8 cellular contexts compared by ENCODE assay signal in the genomic region with DNA sequence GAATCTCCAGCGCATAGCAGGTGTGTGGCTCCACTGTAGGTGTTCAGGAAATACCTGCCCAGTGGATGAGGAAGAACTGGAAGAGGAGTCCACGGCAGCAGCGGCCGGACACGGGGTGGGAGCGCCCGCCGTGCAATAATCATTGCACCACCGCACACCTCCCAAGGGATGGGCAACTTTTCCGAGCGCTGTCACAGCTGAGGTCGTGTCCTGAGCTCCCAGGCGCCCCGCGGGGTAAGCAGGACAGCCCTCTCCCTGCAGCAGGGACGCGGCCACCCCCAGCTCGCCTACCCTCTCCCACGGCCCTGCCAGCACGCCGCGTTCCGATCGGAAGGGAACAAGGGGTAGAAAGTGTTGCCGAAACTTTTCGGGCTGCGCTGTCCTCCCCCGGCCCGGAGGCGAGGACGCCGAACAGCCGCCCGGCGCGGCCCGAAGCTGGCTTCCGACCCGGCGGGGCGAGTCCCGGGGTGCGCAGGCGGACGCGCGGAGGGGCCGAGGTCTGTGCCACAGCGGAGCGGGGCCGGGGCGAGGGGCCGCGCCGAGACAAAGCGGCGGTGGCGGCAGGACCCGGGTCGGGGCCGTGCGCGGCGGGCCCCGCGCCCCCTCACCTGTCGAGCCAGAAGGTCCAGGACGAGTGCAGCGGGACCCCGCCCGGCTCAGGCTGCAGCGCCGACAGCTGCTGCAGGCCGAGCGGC. TPM values are rescaled to one million over a fixed set of nuclear protein-coding genes. Genes with fewer than 3 reads are reported as not detected.
DNase-seq lines count a peak whose midpoint lies in the region; ATAC-seq and TF ChIP-seq lines count a peak whose summit lies in the region.

No MANE protein-coding gene starts in this region.

- CTCF ChIA-PET in WTC11 (lab: Charles Lee) = no interaction called here

- H3K9me3 Mint-ChIP-seq in WTC11 = no peaks in the 10 kb centered on the region
- H3K9me3 Mint-ChIP-seq in mesothelial cell of epicardium = no peaks in the 10 kb centered on the region

- H3K27me3 Mint-ChIP-seq in WTC11 (ENCODE audit: low read depth) = peaks cover 35% of the 10 kb centered on the region
- peaks cover 52% of the 10 kb centered on the region for H3K27me3 Mint-ChIP-seq in mesothelial cell of epicardium (ENCODE audit: low read depth)

- ATAC-seq in HG03159 (IDR thresholded peaks at IDR 0.05; ENCODE audit: unreplicated experiment) = peak; percentile 46
- ATAC-seq in WTC11 = peak; percentile 20

- DNase-seq in SKM-1 treated with dmso at 0.1 percent for 144 hours (lab: John Stamatoyannopoulos, UW; ENCODE audit: unreplicated experiment) (peak; percentile 21), SKM-1 (lab: John Stamatoyannopoulos, UW; ENCODE audit: unreplicated experiment) (no peak), WTC11 (ENCODE audit: low spot score) (peak; percentile 44), mesothelial cell of epicardium (ENCODE audit: low spot score in 2 of 2, unreplicated experiment in 2 of 2) (peak; percentile 25 to 43), substantia nigra (lab: John Stamatoyannopoulos, UW) (peak in 19 of 49 donors; percentile 5 to 63 (median 20)), GM19240 (ENCODE audit: insufficient read length, low spot score) (no peak)
- DNase-seq in effector CD8-positive, alpha-beta T cell (lab: John Stamatoyannopoulos, UW) = peak; percentile 6

- peaks cover 33% of the 10 kb centered on the region for H3K4me1 Mint-ChIP-seq in WTC11
- H3K4me1 Mint-ChIP-seq in mesothelial cell of epicardium = peaks cover 10% of the 10 kb centered on the region

- peak overlapping the region; percentile 39 for H3K27ac ChIP-seq in substantia nigra (ENCODE audit: low read depth, low read length, poor library complexity, severe bottlenecking)

- TF ChIP-seq CTCF in WTC11 (IDR thresholded peaks at IDR 0.05) (no peak), mesothelial cell of epicardium (IDR thresholded peaks at IDR 0.05; ENCODE audit: unreplicated experiment) (no peak)

- no peak overlapping the region for H3K27ac Mint-ChIP-seq in WTC11
- H3K27ac Mint-ChIP-seq in mesothelial cell of epicardium = peak overlapping the region; percentile 21

- H3K4me3 Mint-ChIP-seq in WTC11 (peak overlapping the region; percentile 78), mesothelial cell of epicardium (peak overlapping the region; percentile 77)

- POLR2A ChIA-PET in WTC11 (lab: Charles Lee) = no interaction called here

- no peaks in the 10 kb centered on the region for H3K36me3 Mint-ChIP-seq in WTC11
- peaks cover 3% of the 10 kb centered on the region for H3K36me3 Mint-ChIP-seq in mesothelial cell of epicardium

TF ChIP-seq in WTC11, 78 proteins besides CTCF, POLR2A, EP300 and RAD21 (continues in another document):
- TF ChIP-seq, protein P1, sequence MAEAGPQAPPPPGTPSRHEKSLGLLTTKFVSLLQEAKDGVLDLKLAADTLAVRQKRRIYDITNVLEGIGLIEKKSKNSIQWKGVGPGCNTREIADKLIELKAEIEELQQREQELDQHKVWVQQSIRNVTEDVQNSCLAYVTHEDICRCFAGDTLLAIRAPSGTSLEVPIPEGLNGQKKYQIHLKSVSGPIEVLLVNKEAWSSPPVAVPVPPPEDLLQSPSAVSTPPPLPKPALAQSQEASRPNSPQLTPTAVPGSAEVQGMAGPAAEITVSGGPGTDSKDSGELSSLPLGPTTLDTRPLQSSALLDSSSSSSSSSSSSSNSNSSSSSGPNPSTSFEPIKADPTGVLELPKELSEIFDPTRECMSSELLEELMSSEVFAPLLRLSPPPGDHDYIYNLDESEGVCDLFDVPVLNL (CRISPR knock-in tag; IDR thresholded peaks at IDR 0.05; ENCODE audit: borderline replicate concordance, low read depth) = no peak
- TF ChIP-seq, protein P2, sequence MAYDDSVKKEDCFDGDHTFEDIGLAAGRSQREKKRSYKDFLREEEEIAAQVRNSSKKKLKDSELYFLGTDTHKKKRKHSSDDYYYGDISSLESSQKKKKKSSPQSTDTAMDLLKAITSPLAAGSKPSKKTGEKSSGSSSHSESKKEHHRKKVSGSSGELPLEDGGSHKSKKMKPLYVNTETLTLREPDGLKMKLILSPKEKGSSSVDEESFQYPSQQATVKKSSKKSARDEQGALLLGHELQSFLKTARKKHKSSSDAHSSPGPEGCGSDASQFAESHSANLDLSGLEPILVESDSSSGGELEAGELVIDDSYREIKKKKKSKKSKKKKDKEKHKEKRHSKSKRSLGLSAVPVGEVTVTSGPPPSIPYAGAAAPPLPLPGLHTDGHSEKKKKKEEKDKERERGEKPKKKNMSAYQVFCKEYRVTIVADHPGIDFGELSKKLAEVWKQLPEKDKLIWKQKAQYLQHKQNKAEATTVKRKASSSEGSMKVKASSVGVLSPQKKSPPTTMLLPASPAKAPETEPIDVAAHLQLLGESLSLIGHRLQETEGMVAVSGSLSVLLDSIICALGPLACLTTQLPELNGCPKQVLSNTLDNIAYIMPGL (CRISPR knock-in tag; IDR thresholded peaks at IDR 0.05) = no peak
- TF ChIP-seq KAT7 (CRISPR knock-in tag; IDR thresholded peaks at IDR 0.05; ENCODE audit: borderline replicate concordance) (0 out of 2 replicates have a peak, but pooled peaks have one; percentile 25), SP1 (CRISPR knock-in tag; conservative IDR thresholded peaks at IDR 0.05) (no peak), ZNF317 (CRISPR knock-in tag; IDR thresholded peaks at IDR 0.05; ENCODE audit: borderline replicate concordance, low read depth) (no peak), ZNF425 (CRISPR knock-in tag; conservative IDR thresholded peaks at IDR 0.05) (no peak), ETV6 (CRISPR knock-in tag; IDR thresholded peaks at IDR 0.05) (0 out of 2 replicates have a peak, but pooled peaks have one; percentile 23), ATF6 (CRISPR knock-in tag; IDR thresholded peaks at IDR 0.05) (no peak), ZNF423 (CRISPR knock-in tag; IDR thresholded peaks at IDR 0.05) (no peak), CBFB (CRISPR knock-in tag; IDR thresholded peaks at IDR 0.05; ENCODE audit: low read depth) (0 out of 2 replicates have a peak, but pooled peaks have one; percentile 40), ZNF138 (CRISPR knock-in tag; conservative IDR thresholded peaks at IDR 0.05) (no peak), NR3C1 (CRISPR knock-in tag; conservative IDR thresholded peaks at IDR 0.05; ENCODE audit: low read depth) (no peak), IRF2 (CRISPR knock-in tag; IDR thresholded peaks at IDR 0.05; ENCODE audit: borderline replicate concordance, low read depth) (no peak), JUN (CRISPR knock-in tag; IDR thresholded peaks at IDR 0.05) (0 out of 2 replicates have a peak, but pooled peaks have one; percentile 40)
- TF ChIP-seq, protein P3, sequence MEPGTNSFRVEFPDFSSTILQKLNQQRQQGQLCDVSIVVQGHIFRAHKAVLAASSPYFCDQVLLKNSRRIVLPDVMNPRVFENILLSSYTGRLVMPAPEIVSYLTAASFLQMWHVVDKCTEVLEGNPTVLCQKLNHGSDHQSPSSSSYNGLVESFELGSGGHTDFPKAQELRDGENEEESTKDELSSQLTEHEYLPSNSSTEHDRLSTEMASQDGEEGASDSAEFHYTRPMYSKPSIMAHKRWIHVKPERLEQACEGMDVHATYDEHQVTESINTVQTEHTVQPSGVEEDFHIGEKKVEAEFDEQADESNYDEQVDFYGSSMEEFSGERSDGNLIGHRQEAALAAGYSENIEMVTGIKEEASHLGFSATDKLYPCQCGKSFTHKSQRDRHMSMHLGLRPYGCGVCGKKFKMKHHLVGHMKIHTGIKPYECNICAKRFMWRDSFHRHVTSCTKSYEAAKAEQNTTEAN (CRISPR knock-in tag; IDR thresholded peaks at IDR 0.05) = no peak

RNA-seq across cellular contexts. Expression of gene EIF4E3, which starts 0.5 kb away (rescaled TPM):
- total RNA-seq in WTC11 (2021) = 14.0 to 16.5 TPM (median 14.3 TPM) in 3 replicates
- total RNA-seq in mesothelial cell of epicardium = 9.9 to 10.9 TPM (median 9.9 TPM) in 3 replicates

RNA-seq across cellular contexts. Expression of gene GPR27, which starts 28.9 kb away (rescaled TPM):
- 14.7 to 16.4 TPM (median 14.8 TPM) in 3 replicates for total RNA-seq in WTC11 (2021)
- 13.4 to 16.1 TPM (median 14.2 TPM) in 3 replicates for total RNA-seq in mesothelial cell of epicardium

Comparison
In these comparisons a context has a peak if more than half of its experiments do, and no peak if none do; other contexts are left out.
1. DNase-seq: peak in SKM-1 treated with dmso at 0.1 percent for 144 hours (single experiment), WTC11 (single experiment), effector CD8-positive, alpha-beta T cell (single experiment) and mesothelial cell of epicardium (2 of 2); none in SKM-1 (single experiment) and GM19240 (single experiment).